17 cellular contexts compared by ENCODE assay signal in genomic region chr3:8450618-8451017, GRCh38. TPM values are rescaled to one million over a fixed set of nuclear protein-coding genes. Genes with fewer than 3 reads are reported as not detected.
DNase-seq lines count a peak whose midpoint lies in the region; ATAC-seq and TF ChIP-seq lines count a peak whose summit lies in the region.
"Had no signal": no experiment of that assay in that cellular context is flagged by ENCODE, and none has a peak within 500 bp of the region (broad histone marks: within the 10 kb centered on the region; RNA-seq: fewer than 3 reads in every experiment).

No MANE protein-coding gene starts in this region.

- DNase-seq in left ventricle myocardium inferior, result no peak
- no peak for DNase-seq in Right ventricle myocardium superior
- DNase-seq in adipocyte (ENCODE audit: low read depth), result peak; percentile 40
- DNase-seq in fibroblast of the aortic adventitia (ENCODE audit: low read depth), result peak; percentile 35
- DNase-seq in thoracic aorta (ENCODE audit: low spot score), result no peak
- DNase-seq in DMS114 treated with DMSO at 0.1 percent for 48 hours (lab: John Stamatoyannopoulos, UW; ENCODE audit: unreplicated experiment), result no peak
- DNase-seq: 8988T; activated CD4-positive, CD25-positive, alpha-beta regulatory T cell; activated naive CD4-positive, alpha-beta T cell treated with anti-CD3 and anti-CD28 coated beads, Interleukin-2, amount 10 ng/mL, durations not matched to agents 7 days and 5 days; activated T-cell treated with anti-CD3 and anti-CD28 coated beads, Interleukin-2, amount 50 U/mL, for 48 hours; DMS153; gastrocnemius medialis; OCI-M1; stimulated activated CD4-positive, alpha-beta T cell treated with anti-CD3 and anti-CD28 coated beads, Interleukin-4, amount 100 ng/mL, for 4 hours had no signal

- TF ChIP-seq CTCF in left ventricle myocardium inferior (IDR thresholded peaks at IDR 0.05; ENCODE audit: borderline replicate concordance), result peak; percentile 24
- TF ChIP-seq CTCF in fibroblast of the aortic adventitia (IDR thresholded peaks at IDR 0.05; ENCODE audit: insufficient read depth, low read length), result no peak
- no peak for TF ChIP-seq CTCF in thoracic aorta (IDR thresholded peaks at IDR 0.05)
- TF ChIP-seq CTCF in gastroesophageal sphincter (IDR thresholded peaks at IDR 0.05), result no peak

- no peak overlapping the region for H3K27ac ChIP-seq in left ventricle myocardium inferior (replicated peaks)
- H3K27ac ChIP-seq in thoracic aorta, result peak overlapping the region; percentile 66 to 78
- H3K27ac ChIP-seq in gastroesophageal sphincter, result no peak overlapping the region
- H3K27ac ChIP-seq: gastrocnemius medialis, SJCRH30 had no signal

- intact Hi-C loops in left ventricle myocardium inferior (cut with micrococcal nuclease) (no loop called here), Right ventricle myocardium superior (cut with DNase I) (no loop called here)

- peak overlapping the region; percentile 46 for H3K9ac ChIP-seq in adipocyte (ENCODE audit: low read length)

- no peaks in the 10 kb centered on the region for H3K9me3 ChIP-seq in left ventricle myocardium inferior (replicated peaks)
- no peaks in the 10 kb centered on the region for H3K9me3 ChIP-seq in adipocyte (ENCODE audit: control insufficient read depth, low read length)
- no peaks in the 10 kb centered on the region for H3K9me3 ChIP-seq in thoracic aorta
- H3K9me3 ChIP-seq in gastroesophageal sphincter, result no peaks in the 10 kb centered on the region
- H3K9me3 ChIP-seq: gastrocnemius medialis, SJCRH30 had no signal

- H3K36me3 ChIP-seq in left ventricle myocardium inferior (no peaks in the 10 kb centered on the region), adipocyte (ENCODE audit: control insufficient read depth, insufficient read depth, low read length, severe bottlenecking) (no peaks in the 10 kb centered on the region), thoracic aorta (no peaks in the 10 kb centered on the region), gastroesophageal sphincter (no peaks in the 10 kb centered on the region)
- H3K36me3 ChIP-seq: gastrocnemius medialis, SJCRH30 had no signal

- no peak overlapping the region for H3K4me3 ChIP-seq in left ventricle myocardium inferior
- H3K4me3 ChIP-seq in adipocyte (ENCODE audit: low read length), result no peak overlapping the region
- no peak overlapping the region for H3K4me3 ChIP-seq in fibroblast of the aortic adventitia (ENCODE audit: low read depth, low read length)
- H3K4me3 ChIP-seq in thoracic aorta, result no peak overlapping the region
- no peak overlapping the region for H3K4me3 ChIP-seq in gastroesophageal sphincter
- H3K4me3 ChIP-seq: gastrocnemius medialis, SJCRH30 had no signal

- TF ChIP-seq POLR2A in gastroesophageal sphincter (IDR thresholded peaks at IDR 0.05), result no peak

- H3K4me1 ChIP-seq in left ventricle myocardium inferior (peaks cover 22% of the 10 kb centered on the region), adipocyte (ENCODE audit: control insufficient read depth, insufficient read depth, low read length) (peaks cover 26% of the 10 kb centered on the region), thoracic aorta (ENCODE audit: control insufficient read depth in 1 of 2, low read depth in 2 of 2) (peaks cover 12 to 61% of the 10 kb centered on the region in 2 donors), gastroesophageal sphincter (peaks cover 0 to 6% (median 0%) of the 10 kb centered on the region in 3 donors)
- H3K4me1 ChIP-seq: gastrocnemius medialis had no signal

- H3K27me3 ChIP-seq in left ventricle myocardium inferior (ENCODE audit: low read depth) (no peaks in the 10 kb centered on the region), adipocyte (replicated peaks; ENCODE audit: control insufficient read depth, insufficient read depth, low read length) (no peaks in the 10 kb centered on the region), thoracic aorta (replicated peaks; ENCODE audit: insufficient read depth) (no peaks in the 10 kb centered on the region), gastroesophageal sphincter (no peaks in the 10 kb centered on the region)
- H3K27me3 ChIP-seq: gastrocnemius medialis, SJCRH30 had no signal

- ATAC-seq in Right ventricle myocardium superior (ENCODE audit: poor library complexity) (no peak), thoracic aorta (ENCODE audit: insufficient number of reproducible peaks, low FRiP score, low read depth) (no peak), GM21619 (IDR thresholded peaks at IDR 0.05; ENCODE audit: unreplicated experiment) (no peak), gastroesophageal sphincter (no peak)
- ATAC-seq: gastrocnemius medialis had no signal

- no peak for TF ChIP-seq EP300 in gastroesophageal sphincter (IDR thresholded peaks at IDR 0.05)

RNA-seq across cellular contexts. Expression of gene LMCD1, which starts 51.0 kb away (rescaled TPM):
- total RNA-seq in left ventricle myocardium inferior (72.9 TPM), Right ventricle myocardium superior (49.6 TPM), fibroblast of the aortic adventitia (ENCODE audit: low replicate concordance) (22.4 and 30.3 TPM in 2 replicates), thoracic aorta (100 to 1,000 TPM; 813 to 852 TPM), gastroesophageal sphincter (100 to 1,000 TPM in 2 of 4 donors, 10 to 100 TPM in 2; 17.6 to 318 (median 136) TPM)

Comparison
In these comparisons a context has a peak if more than half of its experiments do, and no peak if none do; other contexts are left out.
1. DNase-seq: peak in adipocyte (single experiment) and fibroblast of the aortic adventitia (single experiment); none in left ventricle myocardium inferior (single experiment), Right ventricle myocardium superior (single experiment), thoracic aorta (single experiment) and DMS114 treated with DMSO at 0.1 percent for 48 hours (single experiment).
2. H3K27ac ChIP-seq: peak in thoracic aorta (2 of 2); none in left ventricle myocardium inferior (single experiment) and gastroesophageal sphincter (0 of 4).